In genomic region chr20:19026901-19027644, GRCh38 we compare ENCODE assay signal across 18 cellular contexts.
DNase-seq lines count a peak whose midpoint lies in the region; ATAC-seq and TF ChIP-seq lines count a peak whose summit lies in the region.
"Had no signal": no experiment of that assay in that cellular context is flagged by ENCODE, and none has a peak within 500 bp of the region (broad histone marks: within the 10 kb centered on the region; RNA-seq: fewer than 3 reads in every experiment).

No MANE protein-coding gene starts in this region.

- DNase-seq in NCI-H82 (lab: John Stamatoyannopoulos, UW) = peak; percentile 11
- DNase-seq in NCI-H82 treated with DMSO at 0.1 percent for 48 hours (lab: John Stamatoyannopoulos, UW; ENCODE audit: unreplicated experiment) = no peak
- DNase-seq in right atrium auricular region (ENCODE audit: low spot score) = peak; percentile 51
- DNase-seq in GOT3 (lab: John Stamatoyannopoulos, UW) = no peak
- DNase-seq in naive thymus-derived CD4-positive, alpha-beta T cell = no peak
- DNase-seq in NCI-H2107 treated with DMSO at 0.1 percent for 48 hours (lab: John Stamatoyannopoulos, UW; ENCODE audit: unreplicated experiment) = no peak
- DNase-seq: gastrocnemius medialis; GDM1; Kasumi-1; NCI-H446; stimulated activated naive CD4-positive, alpha-beta T cell treated with Interleukin-2 at 50 U/mL for 16 hours had no signal

- peaks cover 12% of the 10 kb centered on the region for H3K4me1 ChIP-seq in OCI-LY3 (ENCODE audit: low read length)
- peaks cover 0 to 15% of the 10 kb centered on the region in 2 donors for H3K4me1 ChIP-seq in right atrium auricular region
- no peaks in the 10 kb centered on the region for H3K4me1 ChIP-seq in naive thymus-derived CD4-positive, alpha-beta T cell (ENCODE audit: control insufficient read depth in 2 of 2, insufficient read depth in 2 of 2, low read length in 2 of 2)

- no peak overlapping the region for H3K4me2 ChIP-seq in OCI-LY3 (ENCODE audit: low read length)
- H3K4me2 ChIP-seq: smooth muscle cell had no signal

- no peak overlapping the region for H3K9ac ChIP-seq in OCI-LY3 (ENCODE audit: low read length)

- intact Hi-C loops in naive thymus-derived CD4-positive, alpha-beta T cell (cut with micrococcal nuclease) = no loop called here

- H3K4me1 Mint-ChIP-seq in stimulated activated memory B cell treated with anti-CD40 and anti-IgM and Interleukin-4, amounts not matched to agents 10 μg/mL and 1 μg/mL and 100 μg/mL, for 72 hours = peaks cover 9% of the 10 kb centered on the region
- no peaks in the 10 kb centered on the region for H3K4me1 Mint-ChIP-seq in naive thymus-derived CD4-positive, alpha-beta T cell
- H3K4me1 Mint-ChIP-seq: central memory CD8-positive, alpha-beta T cell had no signal

- no peaks in the 10 kb centered on the region for H3K79me2 ChIP-seq in OCI-LY3 (ENCODE audit: low read length)

- peaks cover 24% of the 10 kb centered on the region for H3K27me3 ChIP-seq in OCI-LY3 (ENCODE audit: low read depth, low read length)
- no peaks in the 10 kb centered on the region for H3K27me3 ChIP-seq in right atrium auricular region
- H3K27me3 ChIP-seq in naive thymus-derived CD4-positive, alpha-beta T cell (ENCODE audit: control insufficient read depth in 2 of 2, insufficient read depth in 2 of 2, low read length in 2 of 2) = no peaks in the 10 kb centered on the region
- H3K27me3 ChIP-seq: gastrocnemius medialis had no signal

- H2AFZ ChIP-seq in OCI-LY3 (ENCODE audit: low read depth, low read length) = no peak overlapping the region

- ATAC-seq in stimulated activated memory B cell treated with anti-CD40 and anti-IgM and Interleukin-4, amounts not matched to agents 10 μg/mL and 1 μg/mL and 100 μg/mL, for 72 hours = peak; percentile 28
- no peak for ATAC-seq in naive thymus-derived CD4-positive, alpha-beta T cell
- ATAC-seq: Panc1 had no signal

- no peaks in the 10 kb centered on the region for H4K20me1 ChIP-seq in OCI-LY3 (ENCODE audit: insufficient read depth, low read length)

- H3K4me3 Mint-ChIP-seq in stimulated activated memory B cell treated with anti-CD40 and anti-IgM and Interleukin-4, amounts not matched to agents 10 μg/mL and 1 μg/mL and 100 μg/mL, for 72 hours = no peak overlapping the region
- H3K4me3 Mint-ChIP-seq in naive thymus-derived CD4-positive, alpha-beta T cell = no peak overlapping the region
- H3K4me3 Mint-ChIP-seq: activated T-helper 1 cell treated with anti-CD3 and anti-CD28 coated beads, Interleukin-12 subunit alpha, Interleukin-12 subunit beta, Interleukin-2, Interleukin-4 antibody, amounts not matched to agents 30 ng/mL and 10 ng/mL and 1 ng/mL, durations not matched to agents 14 hours and 24 hours and 36 hours; central memory CD8-positive, alpha-beta T cell; mesothelial cell of epicardium had no signal

- H3K9me3 ChIP-seq in OCI-LY3 (ENCODE audit: insufficient read depth, low read length) = no peaks in the 10 kb centered on the region
- H3K9me3 ChIP-seq in right atrium auricular region = no peaks in the 10 kb centered on the region
- no peaks in the 10 kb centered on the region for H3K9me3 ChIP-seq in naive thymus-derived CD4-positive, alpha-beta T cell (ENCODE audit: control insufficient read depth in 2 of 3, low read length in 3 of 3)
- H3K9me3 ChIP-seq: gastrocnemius medialis had no signal

- TF ChIP-seq CTCF in OCI-LY3 (IDR thresholded peaks at IDR 0.05; ENCODE audit: low read depth, low read length) = peak; percentile 19; the same call in 1 of the 2 replicates
- no peak for TF ChIP-seq CTCF in right atrium auricular region (IDR thresholded peaks at IDR 0.05)

- H3K4me3 ChIP-seq in OCI-LY3 (ENCODE audit: low read length) = no peak overlapping the region
- no peak overlapping the region for H3K4me3 ChIP-seq in right atrium auricular region
- no peak overlapping the region for H3K4me3 ChIP-seq in naive thymus-derived CD4-positive, alpha-beta T cell (ENCODE audit: low read length)
- H3K4me3 ChIP-seq: gastrocnemius medialis, smooth muscle cell had no signal

- peaks cover 3% of the 10 kb centered on the region for H3K9me3 Mint-ChIP-seq in stimulated activated memory B cell treated with anti-CD40 and anti-IgM and Interleukin-4, amounts not matched to agents 10 μg/mL and 1 μg/mL and 100 μg/mL, for 72 hours
- peaks cover 0 to 10% (median 1%) of the 10 kb centered on the region in 11 donors for H3K9me3 Mint-ChIP-seq in naive thymus-derived CD4-positive, alpha-beta T cell
- H3K9me3 Mint-ChIP-seq: activated T-helper 1 cell treated with anti-CD3 and anti-CD28 coated beads, Interleukin-12 subunit alpha, Interleukin-12 subunit beta, Interleukin-2, Interleukin-4 antibody, amounts not matched to agents 30 ng/mL and 10 ng/mL and 1 ng/mL, durations not matched to agents 14 hours and 24 hours and 36 hours; central memory CD8-positive, alpha-beta T cell had no signal

- no peak overlapping the region for H3K27ac ChIP-seq in OCI-LY3 (ENCODE audit: low read length)
- H3K27ac ChIP-seq in right atrium auricular region = no peak overlapping the region
- H3K27ac ChIP-seq in naive thymus-derived CD4-positive, alpha-beta T cell (ENCODE audit: low read depth, low read length) = no peak overlapping the region
- H3K27ac ChIP-seq: gastrocnemius medialis had no signal

- no peak overlapping the region for H3K27ac Mint-ChIP-seq in stimulated activated memory B cell treated with anti-CD40 and anti-IgM and Interleukin-4, amounts not matched to agents 10 μg/mL and 1 μg/mL and 100 μg/mL, for 72 hours
- no peak overlapping the region for H3K27ac Mint-ChIP-seq in naive thymus-derived CD4-positive, alpha-beta T cell
- H3K27ac Mint-ChIP-seq: activated T-helper 1 cell treated with anti-CD3 and anti-CD28 coated beads, Interleukin-12 subunit alpha, Interleukin-12 subunit beta, Interleukin-2, Interleukin-4 antibody, amounts not matched to agents 30 ng/mL and 10 ng/mL and 1 ng/mL, durations not matched to agents 14 hours and 24 hours and 36 hours; mesothelial cell of epicardium had no signal

- H3K27me3 Mint-ChIP-seq in stimulated activated memory B cell treated with anti-CD40 and anti-IgM and Interleukin-4, amounts not matched to agents 10 μg/mL and 1 μg/mL and 100 μg/mL, for 72 hours = peaks cover 22% of the 10 kb centered on the region
- H3K27me3 Mint-ChIP-seq in naive thymus-derived CD4-positive, alpha-beta T cell = peaks cover 0 to 8% (median 5%) of the 10 kb centered on the region in 5 donors
- H3K27me3 Mint-ChIP-seq: central memory CD8-positive, alpha-beta T cell had no signal

- POLR2A ChIA-PET in naive thymus-derived CD4-positive, alpha-beta T cell (lab: Charles Lee) = no interaction called here

- H3K36me3 Mint-ChIP-seq in stimulated activated memory B cell treated with anti-CD40 and anti-IgM and Interleukin-4, amounts not matched to agents 10 μg/mL and 1 μg/mL and 100 μg/mL, for 72 hours = no peaks in the 10 kb centered on the region
- H3K36me3 Mint-ChIP-seq in naive thymus-derived CD4-positive, alpha-beta T cell = no peaks in the 10 kb centered on the region
- H3K36me3 Mint-ChIP-seq: mesothelial cell of epicardium had no signal

- CTCF ChIA-PET in naive thymus-derived CD4-positive, alpha-beta T cell (lab: Charles Lee) = no interaction called here

- H3K36me3 ChIP-seq in OCI-LY3 (replicated peaks; ENCODE audit: low read depth, low read length) (no peaks in the 10 kb centered on the region), right atrium auricular region (no peaks in the 10 kb centered on the region)
- H3K36me3 ChIP-seq in naive thymus-derived CD4-positive, alpha-beta T cell (ENCODE audit: control insufficient read depth in 2 of 3, insufficient read depth in 3 of 3, low read length in 3 of 3) = no peaks in the 10 kb centered on the region
- H3K36me3 ChIP-seq: gastrocnemius medialis had no signal

Comparison
In these comparisons a context has a peak if more than half of its experiments do, and no peak if none do; other contexts are left out.
1. DNase-seq: peak in NCI-H82 (single experiment) and right atrium auricular region (single experiment); none in NCI-H82 treated with DMSO at 0.1 percent for 48 hours (single experiment), GOT3 (single experiment), naive thymus-derived CD4-positive, alpha-beta T cell (0 of 9) and NCI-H2107 treated with DMSO at 0.1 percent for 48 hours (single experiment).